Comparison of ENCODE assay signal across 16 cellular contexts in genomic region chr5:117999939-118000549, GRCh38.
DNase-seq lines count a peak whose midpoint lies in the region; ATAC-seq and TF ChIP-seq lines count a peak whose summit lies in the region.
"Had no signal": no experiment of that assay in that cellular context is flagged by ENCODE, and none has a peak within 500 bp of the region (broad histone marks: within the 10 kb centered on the region; RNA-seq: fewer than 3 reads in every experiment).

No MANE protein-coding gene starts in this region.

- H3K4me3 ChIP-seq in right atrium auricular region (no peak overlapping the region), lower leg skin (ENCODE audit: low read depth, poor library complexity, severe bottlenecking) (no peak overlapping the region)
- H3K4me3 ChIP-seq: heart right ventricle, Peyer's patch, spleen had no signal

- no peak for TF ChIP-seq POLR2A in lower leg skin (IDR thresholded peaks at IDR 0.05)

- intact Hi-C loops in Right ventricle myocardium inferior (cut with DNase I) (no loop called here), lower leg skin (cut with DNase I; ENCODE audit: low total_unique reads) (no loop called here), head of caudate nucleus (cut with DNase I) (no loop called here)

- H3K4me1 ChIP-seq in right atrium auricular region, result no peaks in the 10 kb centered on the region
- H3K4me1 ChIP-seq: Peyer's patch, spleen had no signal

- H3K36me3 ChIP-seq in right atrium auricular region, result no peaks in the 10 kb centered on the region
- H3K36me3 ChIP-seq: heart right ventricle, Peyer's patch, spleen had no signal

- H3K27me3 ChIP-seq in right atrium auricular region, result no peaks in the 10 kb centered on the region
- H3K27me3 ChIP-seq: heart right ventricle, Peyer's patch, spleen had no signal

- no peaks in the 10 kb centered on the region for H3K9me3 ChIP-seq in right atrium auricular region
- H3K9me3 ChIP-seq: heart right ventricle, Peyer's patch, spleen had no signal

- ATAC-seq in Right ventricle myocardium inferior (peak; percentile 56), HG02840 (IDR thresholded peaks at IDR 0.05; ENCODE audit: low FRiP score, unreplicated experiment) (peak; percentile 60)
- ATAC-seq: activated T-helper 17 cell treated with anti-CD3 and anti-CD28 coated beads, Interleukin-2, amount 50 U/mL, for 72 hours; HCT116; stimulated activated memory B cell treated with anti-CD40 and anti-IgM and Interleukin-4, amounts not matched to agents 10 μg/mL and 1 μg/mL and 100 μg/mL, for 72 hours; WTC11 had no signal

- 70 to 75% methylated on average over 3 of the region's 3 CpGs for WGBS in lower leg skin, 2 donors

- peak overlapping the region in 1 of 2 donors; percentile 11 for H3K27ac ChIP-seq in right atrium auricular region
- H3K27ac ChIP-seq: Peyer's patch, spleen had no signal

- no peak for DNase-seq in Right ventricle myocardium inferior (ENCODE audit: missing footprints)
- no peak for DNase-seq in right atrium auricular region (ENCODE audit: low spot score)
- DNase-seq in LHCN-M2 (ENCODE audit: low read depth), result peak; percentile 29
- no peak for DNase-seq in lower leg skin (ENCODE audit: low spot score in 2 of 2)
- no peak for DNase-seq in activated naive CD4-positive, alpha-beta T cell (lab: John Stamatoyannopoulos, UW)
- DNase-seq in head of caudate nucleus, result no peak
- no peak for DNase-seq in DMS153 (lab: John Stamatoyannopoulos, UW)
- DNase-seq: ACHN, heart right ventricle, Peyer's patch, spleen had no signal

- TF ChIP-seq CTCF in right atrium auricular region (IDR thresholded peaks at IDR 0.05) (no peak), lower leg skin (IDR thresholded peaks at IDR 0.05) (no peak)
